In the genomic region with DNA sequence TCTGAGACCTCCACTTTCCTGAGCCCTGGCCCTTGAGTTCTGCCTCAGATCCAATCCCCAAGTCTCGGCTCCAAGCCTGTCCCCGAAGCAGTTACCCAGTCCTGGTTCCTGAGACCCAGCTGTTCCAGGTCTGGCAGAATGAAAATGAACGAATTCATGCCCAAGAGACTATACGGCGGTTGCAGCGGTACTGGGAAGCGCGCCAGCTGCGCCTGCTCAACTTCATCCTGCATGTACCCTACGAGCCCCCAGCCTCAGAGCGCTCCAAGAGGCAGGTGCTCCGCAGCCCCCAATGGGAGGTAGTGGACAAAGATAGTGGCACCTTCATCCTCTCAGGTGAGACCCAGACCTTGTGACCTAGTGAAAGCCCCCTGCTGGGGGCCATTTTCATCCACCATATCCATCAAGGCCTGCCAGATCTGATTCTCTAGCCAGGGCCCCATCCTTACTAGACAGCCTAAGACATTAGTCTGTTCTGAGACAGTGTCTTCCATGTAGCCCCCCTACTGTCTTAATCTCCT, we compare ENCODE assay signal across 1 cellular context.
A peak's percentile ranks its signal among the peaks of the same experiment; 100 is the strongest.
TF ChIP-seq lines count a peak whose summit lies in the region.

No MANE protein-coding gene starts in this region.

TF ChIP-seq in K562, 482 proteins besides CTCF, POLR2A, EP300 and RAD21:
- TF ChIP-seq NFATC3 (IDR thresholded peaks at IDR 0.05) (no peak), NFIC (IDR thresholded peaks at IDR 0.05) (peak; percentile 20; the same call in 1 of the 2 replicates)
- TF ChIP-seq, protein P1, sequence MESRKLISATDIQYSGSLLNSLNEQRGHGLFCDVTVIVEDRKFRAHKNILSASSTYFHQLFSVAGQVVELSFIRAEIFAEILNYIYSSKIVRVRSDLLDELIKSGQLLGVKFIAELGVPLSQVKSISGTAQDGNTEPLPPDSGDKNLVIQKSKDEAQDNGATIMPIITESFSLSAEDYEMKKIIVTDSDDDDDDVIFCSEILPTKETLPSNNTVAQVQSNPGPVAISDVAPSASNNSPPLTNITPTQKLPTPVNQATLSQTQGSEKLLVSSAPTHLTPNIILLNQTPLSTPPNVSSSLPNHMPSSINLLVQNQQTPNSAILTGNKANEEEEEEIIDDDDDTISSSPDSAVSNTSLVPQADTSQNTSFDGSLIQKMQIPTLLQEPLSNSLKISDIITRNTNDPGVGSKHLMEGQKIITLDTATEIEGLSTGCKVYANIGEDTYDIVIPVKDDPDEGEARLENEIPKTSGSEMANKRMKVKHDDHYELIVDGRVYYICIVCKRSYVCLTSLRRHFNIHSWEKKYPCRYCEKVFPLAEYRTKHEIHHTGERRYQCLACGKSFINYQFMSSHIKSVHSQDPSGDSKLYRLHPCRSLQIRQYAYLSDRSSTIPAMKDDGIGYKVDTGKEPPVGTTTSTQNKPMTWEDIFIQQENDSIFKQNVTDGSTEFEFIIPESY (CRISPR knock-in tag; IDR thresholded peaks at IDR 0.05) = peak; percentile 57; the same call in 1 of the 2 replicates
